20 cellular contexts compared by ENCODE assay signal in genomic region chr10:45160266-45160665, GRCh38.
DNase-seq lines count a peak whose midpoint lies in the region; ATAC-seq and TF ChIP-seq lines count a peak whose summit lies in the region.
"Had no signal": no experiment of that assay in that cellular context is flagged by ENCODE, and none has a peak within 500 bp of the region (broad histone marks: within the 10 kb centered on the region; RNA-seq: fewer than 3 reads in every experiment).

No MANE protein-coding gene starts in this region.

- no peaks in the 10 kb centered on the region for H3K9me3 ChIP-seq in mesenchymal stem cell (ENCODE audit: control insufficient read depth, low read length)
- H3K9me3 ChIP-seq: right atrium auricular region had no signal

- no peak overlapping the region for H4K8ac ChIP-seq in mesenchymal stem cell (ENCODE audit: low read length)

- CTCF ChIA-PET in RWPE1 (lab: Yijun Ruan, JAX): interaction anchor here (0.7 kb wide), 1 partner anchor 123 kb away, joined by 4 read pairs; no protein-coding TSS in a partner anchor

- no peaks in the 10 kb centered on the region for H3K79me1 ChIP-seq in mesenchymal stem cell (replicated peaks; ENCODE audit: low read length, poor library complexity, severe bottlenecking)

- H3K4me3 ChIP-seq in mesenchymal stem cell (ENCODE audit: insufficient read depth in 1 of 2, low read depth in 1 of 2, low read length in 2 of 2): no peak overlapping the region
- H3K4me3 ChIP-seq: right atrium auricular region had no signal

- H2BK12ac ChIP-seq in mesenchymal stem cell (ENCODE audit: low read length in 2 of 2): no peak overlapping the region

- peaks cover 14% of the 10 kb centered on the region for H3K27me3 Mint-ChIP-seq in activated CD4-positive, alpha-beta T cell treated with anti-CD3 and anti-CD28 coated beads, Interleukin-2, amount 10 ng/mL, durations not matched to agents 24 days and 14 days

- WGBS in mesenchymal stem cell: no CpG with 5 or more reads among the region's 1 CpG

- H2BK15ac ChIP-seq in mesenchymal stem cell (ENCODE audit: low read depth, poor library complexity, severe bottlenecking): no peak overlapping the region

- H3K36me3 ChIP-seq in mesenchymal stem cell (ENCODE audit: control insufficient read depth in 1 of 2, insufficient read depth in 2 of 2, low read depth in 1 of 2, low read length in 2 of 2): no peaks in the 10 kb centered on the region
- H3K36me3 ChIP-seq: right atrium auricular region had no signal

- H2AK5ac ChIP-seq in mesenchymal stem cell (ENCODE audit: low read length, severe bottlenecking): no peak overlapping the region

- H3K18ac ChIP-seq in mesenchymal stem cell (ENCODE audit: low read depth in 1 of 2, low read length in 2 of 2): no peak overlapping the region

- no peaks in the 10 kb centered on the region for H3K36me3 Mint-ChIP-seq in activated CD4-positive, alpha-beta T cell treated with anti-CD3 and anti-CD28 coated beads, Interleukin-2, amount 10 ng/mL, durations not matched to agents 24 days and 14 days (ENCODE audit: low read depth)
- H3K36me3 Mint-ChIP-seq: activated naive CD8-positive, alpha-beta T cell treated with anti-CD3 and anti-CD28 coated beads, Interleukin-2, amount 10 ng/mL, durations not matched to agents 7 days and 5 days had no signal

- intact Hi-C loops in activated CD4-positive, alpha-beta T cell treated with anti-CD3 and anti-CD28 coated beads, Interleukin-2, amount 10 ng/mL, durations not matched to agents 24 days and 14 days (cut with micrococcal nuclease): no loop called here

- no peak overlapping the region for H3K4ac ChIP-seq in mesenchymal stem cell (ENCODE audit: low read depth in 1 of 2, low read length in 2 of 2)

- DNase-seq in ELR (ENCODE audit: low read depth) (peak; percentile 94), RWPE1 (ENCODE audit: low spot score) (peak; percentile 17), mesenchymal stem cell (peak; percentile 33), MV-4-11 (lab: John Stamatoyannopoulos, UW) (no peak), SKM-1 treated with dmso at 0.1 percent for 144 hours (lab: John Stamatoyannopoulos, UW; ENCODE audit: unreplicated experiment) (no peak)
- no peak for DNase-seq in activated CD4-positive, alpha-beta T cell treated with anti-CD3 and anti-CD28 coated beads, Interleukin-2, amount 10 ng/mL, durations not matched to agents 24 days and 14 days
- DNase-seq: activated CD4-positive, alpha-beta T cell treated with anti-CD3 and anti-CD28 coated beads, Interleukin-2, amount 50 U/mL, for 48 hours; activated naive CD8-positive, alpha-beta T cell treated with anti-CD3 and anti-CD28 coated beads, Interleukin-2, amount 10 ng/mL, durations not matched to agents 7 days and 5 days; activated T-cell treated with anti-CD3 and anti-CD28 coated beads, Interleukin-2, amount 50 U/mL, for 1 hour; AML-193; central memory CD4-positive, alpha-beta T cell; effector memory CD4-positive, alpha-beta T cell; head of caudate nucleus; NCI-H2029 treated with DMSO at 0.1 percent for 48 hours; NCI-H526; stimulated activated CD4-positive, alpha-beta T cell treated with anti-CD3 and anti-CD28 coated beads, Interleukin-2, amount 100 ng/mL, for 24 hours had no signal

- H3K4me3 Mint-ChIP-seq in activated CD4-positive, alpha-beta T cell treated with anti-CD3 and anti-CD28 coated beads, Interleukin-2, amount 10 ng/mL, durations not matched to agents 24 days and 14 days: no peak overlapping the region
- H3K4me3 Mint-ChIP-seq: activated naive CD8-positive, alpha-beta T cell treated with anti-CD3 and anti-CD28 coated beads, Interleukin-2, amount 10 ng/mL, durations not matched to agents 7 days and 5 days had no signal

- H3K27ac Mint-ChIP-seq in activated CD4-positive, alpha-beta T cell treated with anti-CD3 and anti-CD28 coated beads, Interleukin-2, amount 10 ng/mL, durations not matched to agents 24 days and 14 days: no peak overlapping the region
- H3K27ac Mint-ChIP-seq: activated naive CD8-positive, alpha-beta T cell treated with anti-CD3 and anti-CD28 coated beads, Interleukin-2, amount 10 ng/mL, durations not matched to agents 7 days and 5 days had no signal

- peak; percentile 39 for ATAC-seq in esophagus mucosa
- no peak for ATAC-seq in HG03175 (IDR thresholded peaks at IDR 0.05; ENCODE audit: unreplicated experiment)
- ATAC-seq: HCT116 had no signal

- no peak overlapping the region for H3K23ac ChIP-seq in mesenchymal stem cell (ENCODE audit: low read length in 2 of 2)

- H2BK5ac ChIP-seq in mesenchymal stem cell (ENCODE audit: low read depth, low read length, poor library complexity, severe bottlenecking): no peak overlapping the region

- H2BK120ac ChIP-seq in mesenchymal stem cell (ENCODE audit: low read depth, low read length): no peak overlapping the region

- H2AFZ ChIP-seq in mesenchymal stem cell (ENCODE audit: low read depth, low read length): no peak overlapping the region

- no peak overlapping the region for H4K91ac ChIP-seq in mesenchymal stem cell (ENCODE audit: low read length)

- TF ChIP-seq CTCF in RWPE1 (conservative IDR thresholded peaks at IDR 0.05; ENCODE audit: low read depth): no peak

- H3K4me2 ChIP-seq in mesenchymal stem cell (ENCODE audit: low read length, poor library complexity, severe bottlenecking): no peak overlapping the region

- no peaks in the 10 kb centered on the region for H3K4me1 ChIP-seq in mesenchymal stem cell (ENCODE audit: control insufficient read depth, insufficient read depth, low read depth, low read length)
- H3K4me1 ChIP-seq: right atrium auricular region had no signal

- POLR2A ChIA-PET in RWPE1 (lab: Yijun Ruan, JAX; ENCODE audit: low non-redundant PET): no interaction called here

- peaks cover 0 to 8% of the 10 kb centered on the region in 2 experiments for H3K27me3 ChIP-seq in mesenchymal stem cell (ENCODE audit: control insufficient read depth in 1 of 2, insufficient read depth in 1 of 2, low read length in 2 of 2)
- H3K27me3 ChIP-seq: right atrium auricular region had no signal

- no peak overlapping the region for H3K27ac ChIP-seq in RWPE1
- H3K27ac ChIP-seq in mesenchymal stem cell (ENCODE audit: low read length, poor library complexity, severe bottlenecking): no peak overlapping the region
- H3K27ac ChIP-seq: right atrium auricular region had no signal

- H3K4me1 Mint-ChIP-seq in activated CD4-positive, alpha-beta T cell treated with anti-CD3 and anti-CD28 coated beads, Interleukin-2, amount 10 ng/mL, durations not matched to agents 24 days and 14 days: no peaks in the 10 kb centered on the region
- H3K4me1 Mint-ChIP-seq: activated naive CD8-positive, alpha-beta T cell treated with anti-CD3 and anti-CD28 coated beads, Interleukin-2, amount 10 ng/mL, durations not matched to agents 7 days and 5 days had no signal

- no peak overlapping the region for H3K9ac ChIP-seq in mesenchymal stem cell (ENCODE audit: low read length)

- H3K9me3 Mint-ChIP-seq in activated CD4-positive, alpha-beta T cell treated with anti-CD3 and anti-CD28 coated beads, Interleukin-2, amount 10 ng/mL, durations not matched to agents 24 days and 14 days: no peaks in the 10 kb centered on the region
- H3K9me3 Mint-ChIP-seq: activated naive CD8-positive, alpha-beta T cell treated with anti-CD3 and anti-CD28 coated beads, Interleukin-2, amount 10 ng/mL, durations not matched to agents 7 days and 5 days had no signal

- H3K14ac ChIP-seq in mesenchymal stem cell (ENCODE audit: low read length in 2 of 2): no peak overlapping the region

Comparison
In these comparisons a context has a peak if more than half of its experiments do, and no peak if none do; other contexts are left out.
1. DNase-seq: peak in ELR (single experiment), RWPE1 (single experiment) and mesenchymal stem cell (single experiment); none in MV-4-11 (single experiment), SKM-1 treated with dmso at 0.1 percent for 144 hours (single experiment) and activated CD4-positive, alpha-beta T cell treated with anti-CD3 and anti-CD28 coated beads, Interleukin-2, amount 10 ng/mL, durations not matched to agents 24 days and 14 days (single experiment).